Comparison of ENCODE assay signal across 10 cellular contexts in the genomic region with DNA sequence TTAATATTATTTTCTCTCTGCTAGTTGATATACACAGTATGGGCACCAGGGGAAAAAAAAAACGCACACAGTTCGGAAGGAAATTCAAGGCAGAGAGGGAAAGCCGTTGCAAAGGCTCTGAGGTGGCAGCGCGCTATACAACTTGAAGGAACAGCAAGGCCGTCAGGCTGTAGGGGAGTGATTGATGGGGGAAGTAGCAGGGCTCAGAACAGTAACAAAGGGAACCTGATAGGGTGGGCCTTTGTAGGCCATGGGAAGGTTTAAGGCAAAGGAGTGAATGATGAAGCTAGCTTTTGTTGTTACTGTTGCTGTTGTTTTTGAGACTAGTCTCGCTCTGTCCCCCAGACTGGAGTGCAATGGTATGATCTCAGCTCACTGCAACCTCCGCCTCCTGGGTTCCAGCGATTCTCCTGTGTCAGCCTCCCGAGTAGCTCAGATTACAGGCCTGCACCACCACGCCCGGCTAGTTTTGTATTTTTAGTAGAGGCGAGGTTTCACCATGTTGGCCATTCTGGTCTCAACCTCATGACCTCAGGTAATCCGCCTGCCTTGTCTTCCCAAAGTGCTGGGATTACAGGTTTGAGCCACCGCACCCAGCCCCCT. TPM values are rescaled to one million over a fixed set of nuclear protein-coding genes. Genes with fewer than 3 reads are reported as not detected.
DNase-seq lines count a peak whose midpoint lies in the region; ATAC-seq and TF ChIP-seq lines count a peak whose summit lies in the region.
"Had no signal": no experiment of that assay in that cellular context is flagged by ENCODE, and none has a peak within 500 bp of the region (broad histone marks: within the 10 kb centered on the region; RNA-seq: fewer than 3 reads in every experiment).

No MANE protein-coding gene starts in this region.

- no peak overlapping the region for H3K4me3 ChIP-seq in hepatocyte

- TF ChIP-seq CTCF in hepatocyte (IDR thresholded peaks at IDR 0.05; ENCODE audit: poor library complexity) (no peak), MCF 10A (IDR thresholded peaks at IDR 0.05; ENCODE audit: unreplicated experiment) (no peak)

- CTCF ChIA-PET in MCF 10A (lab: Yijun Ruan, JAX), result interaction anchor here (0.5 to 4.2 kb wide), 53 partner anchors 11 to 1254 kb away, joined by 3 to 63 read pairs (median 5); partner anchors contain the start of genes AQP3 and NOL6

- peak; percentile 18 for DNase-seq in activated naive CD8-positive, alpha-beta T cell treated with anti-CD3 and anti-CD28 coated beads, Interleukin-2, amount 10 ng/mL, durations not matched to agents 7 days and 5 days
- DNase-seq in hepatocyte (ENCODE audit: low spot score), result peak; percentile 27
- DNase-seq in sciatic nerve (ENCODE audit: low spot score), result peak; percentile 58
- DNase-seq in NOMO-1 treated with DMSO at 0.1 percent for 48 hours (lab: John Stamatoyannopoulos, UW; ENCODE audit: unreplicated experiment), result no peak
- no peak for DNase-seq in MCF 10A (ENCODE audit: unreplicated experiment)
- no peak for DNase-seq in activated gamma-delta T cell (lab: John Stamatoyannopoulos, UW)
- DNase-seq: cortex of kidney had no signal

- POLR2A ChIA-PET in activated naive CD8-positive, alpha-beta T cell treated with anti-CD3 and anti-CD28 coated beads, Interleukin-2, amount 10 ng/mL, durations not matched to agents 7 days and 5 days (lab: Charles Lee), result interaction anchor here (0.7 to 1.0 kb wide), 2 partner anchors 91 to 98 kb away, joined by 3 read pairs; no protein-coding TSS in a partner anchor
- POLR2A ChIA-PET in MCF 10A (lab: Yijun Ruan, JAX), result interaction anchor here (0.9 to 1.9 kb wide), 9 partner anchors 19 to 249 kb away, joined by 3 to 11 read pairs (median 3); partner anchors contain the start of gene NFX1

- no peaks in the 10 kb centered on the region for H3K9me3 ChIP-seq in hepatocyte (ENCODE audit: low read depth)

- H3K36me3 Mint-ChIP-seq in activated naive CD8-positive, alpha-beta T cell treated with anti-CD3 and anti-CD28 coated beads, Interleukin-2, amount 10 ng/mL, durations not matched to agents 7 days and 5 days, result no peaks in the 10 kb centered on the region
- peaks cover 32% of the 10 kb centered on the region for H3K36me3 Mint-ChIP-seq in MCF 10A (ENCODE audit: insufficient read depth, unreplicated experiment)

- H3K4me2 ChIP-seq in hepatocyte, result peak overlapping the region; percentile 59

- no peaks in the 10 kb centered on the region for H3K4me1 ChIP-seq in hepatocyte (ENCODE audit: insufficient read depth)

- no peaks in the 10 kb centered on the region for H3K27me3 ChIP-seq in hepatocyte

- no peak overlapping the region for H3K4me3 Mint-ChIP-seq in activated naive CD8-positive, alpha-beta T cell treated with anti-CD3 and anti-CD28 coated beads, Interleukin-2, amount 10 ng/mL, durations not matched to agents 7 days and 5 days
- no peak overlapping the region for H3K4me3 Mint-ChIP-seq in MCF 10A (ENCODE audit: unreplicated experiment)

- BruUV-seq in MCF 10A (replicated peaks; lab: Mats Ljungman, UMichigan), result no TSS peak

- no peak overlapping the region for H3K27ac Mint-ChIP-seq in activated naive CD8-positive, alpha-beta T cell treated with anti-CD3 and anti-CD28 coated beads, Interleukin-2, amount 10 ng/mL, durations not matched to agents 7 days and 5 days
- no peak overlapping the region for H3K27ac Mint-ChIP-seq in MCF 10A (ENCODE audit: low read depth, unreplicated experiment)

- WGBS in hepatocyte (ENCODE audit: low lambda C conversion rate, missing lambda C conversion rate), result 63% methylated on average over 15 of the region's 15 CpGs

- no peaks in the 10 kb centered on the region for H3K79me2 ChIP-seq in hepatocyte

- no peaks in the 10 kb centered on the region for H3K36me3 ChIP-seq in hepatocyte (replicated peaks; ENCODE audit: insufficient read depth, low read depth)

- no peaks in the 10 kb centered on the region for H3K27me3 Mint-ChIP-seq in activated naive CD8-positive, alpha-beta T cell treated with anti-CD3 and anti-CD28 coated beads, Interleukin-2, amount 10 ng/mL, durations not matched to agents 7 days and 5 days
- H3K27me3 Mint-ChIP-seq in MCF 10A (ENCODE audit: insufficient read depth, unreplicated experiment), result no peaks in the 10 kb centered on the region

- H3K4me1 Mint-ChIP-seq in activated naive CD8-positive, alpha-beta T cell treated with anti-CD3 and anti-CD28 coated beads, Interleukin-2, amount 10 ng/mL, durations not matched to agents 7 days and 5 days, result peaks cover 4% of the 10 kb centered on the region
- H3K4me1 Mint-ChIP-seq in MCF 10A (ENCODE audit: insufficient read depth, unreplicated experiment), result peaks cover 10% of the 10 kb centered on the region

- H4K20me1 ChIP-seq in hepatocyte (ENCODE audit: insufficient read depth, poor library complexity, severe bottlenecking), result no peaks in the 10 kb centered on the region

- ATAC-seq in HG03135 (IDR thresholded peaks at IDR 0.05; ENCODE audit: unreplicated experiment), result peak; percentile 16
- ATAC-seq in activated naive CD8-positive, alpha-beta T cell treated with anti-CD3 and anti-CD28 coated beads, Interleukin-2, amount 10 ng/mL, durations not matched to agents 7 days and 5 days (ENCODE audit: low read depth), result peak; percentile 25
- ATAC-seq in sciatic nerve, result peak; percentile 57
- no peak for ATAC-seq in HG02588 (IDR thresholded peaks at IDR 0.05; ENCODE audit: unreplicated experiment)

- H3K27ac ChIP-seq in hepatocyte, result peak overlapping the region; percentile 33
- H3K27ac ChIP-seq: HL-60 had no signal

- intact Hi-C loops in sciatic nerve (cut with DNase I), result no loop called here
- intact Hi-C loops in MCF 10A (cut with micrococcal nuclease), result no loop called here

- H3K9me2 ChIP-seq in hepatocyte (replicated peaks; ENCODE audit: insufficient read depth), result no peaks in the 10 kb centered on the region

- no peaks in the 10 kb centered on the region for H3K9me3 Mint-ChIP-seq in activated naive CD8-positive, alpha-beta T cell treated with anti-CD3 and anti-CD28 coated beads, Interleukin-2, amount 10 ng/mL, durations not matched to agents 7 days and 5 days
- no peaks in the 10 kb centered on the region for H3K9me3 Mint-ChIP-seq in MCF 10A (ENCODE audit: unreplicated experiment)

- H2AFZ ChIP-seq in hepatocyte, result peak overlapping the region; percentile 3

RNA-seq across cellular contexts. Expression of gene AQP7, which starts 27.0 kb away (rescaled TPM):
- not detected for total RNA-seq in activated naive CD8-positive, alpha-beta T cell treated with anti-CD3 and anti-CD28 coated beads, Interleukin-2, amount 10 ng/mL, durations not matched to agents 7 days and 5 days
- 8.5 and 11.2 TPM in 2 replicates for total RNA-seq in hepatocyte
- 11.6 and 16.6 TPM in 2 replicates for polyA plus RNA-seq in hepatocyte
- 36.7 TPM for total RNA-seq in sciatic nerve
- not detected in 2 replicates for total RNA-seq in MCF 10A (2022)

Comparison
In these comparisons a context has a peak if more than half of its experiments do, and no peak if none do; other contexts are left out.
1. DNase-seq: peak in activated naive CD8-positive, alpha-beta T cell treated with anti-CD3 and anti-CD28 coated beads, Interleukin-2, amount 10 ng/mL, durations not matched to agents 7 days and 5 days (single experiment), hepatocyte (single experiment) and sciatic nerve (single experiment); none in NOMO-1 treated with DMSO at 0.1 percent for 48 hours (single experiment), MCF 10A (single experiment) and activated gamma-delta T cell (single experiment).